Comparison of ENCODE assay signal across 28 cellular contexts in the genomic region with DNA sequence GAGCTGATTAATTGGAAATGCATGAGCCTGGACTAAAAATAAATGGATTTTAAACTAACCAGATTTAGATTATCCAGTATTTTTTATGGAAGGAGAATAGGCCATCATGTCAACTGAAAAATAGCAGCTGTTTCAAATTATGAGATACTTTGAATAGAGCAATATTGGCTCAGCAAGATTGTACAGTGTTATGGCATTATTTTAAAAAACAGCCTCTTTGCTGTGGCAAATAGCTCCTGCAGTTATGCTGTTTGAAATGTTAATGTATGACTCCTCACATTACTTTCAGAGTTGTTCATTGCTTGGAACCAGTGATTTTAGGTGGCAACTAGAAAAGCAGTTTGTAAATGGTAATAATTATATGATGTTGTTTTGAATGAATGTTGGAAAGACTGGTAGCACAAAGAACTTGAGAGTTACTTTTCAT.
DNase-seq lines count a peak whose midpoint lies in the region; ATAC-seq and TF ChIP-seq lines count a peak whose summit lies in the region.
"Had no signal": no experiment of that assay in that cellular context is flagged by ENCODE, and none has a peak within 500 bp of the region (broad histone marks: within the 10 kb centered on the region; RNA-seq: fewer than 3 reads in every experiment).

No MANE protein-coding gene starts in this region.

- H3K27me3 ChIP-seq in fibroblast of lung (ENCODE audit: control insufficient read depth, insufficient read depth, low read length) (no peaks in the 10 kb centered on the region), gastrocnemius medialis (no peaks in the 10 kb centered on the region)
- H3K27me3 ChIP-seq: gastroesophageal sphincter had no signal

- no peaks in the 10 kb centered on the region for H3K4me1 ChIP-seq in fibroblast of lung (ENCODE audit: control insufficient read depth, extremely low read depth, insufficient read depth, low read length)
- peaks cover 67 to 79% of the 10 kb centered on the region in 2 donors for H3K4me1 ChIP-seq in gastrocnemius medialis

- H3K9ac ChIP-seq in SK-N-MC (ENCODE audit: insufficient read length) (peak overlapping the region; percentile 53), fibroblast of lung (ENCODE audit: insufficient read depth, low read length) (no peak overlapping the region)

- TF ChIP-seq POLR2A in gastrocnemius medialis (IDR thresholded peaks at IDR 0.05): no peak

- ATAC-seq in gastrocnemius medialis: no peak
- ATAC-seq: gastroesophageal sphincter had no signal

- TF ChIP-seq CTCF in AG10803 (conservative IDR thresholded peaks at IDR 0.05; ENCODE audit: low read length): no peak
- TF ChIP-seq CTCF in fibroblast of lung (conservative IDR thresholded peaks at IDR 0.05 in 1 of 2, IDR thresholded peaks at IDR 0.05 in 1 of 2; ENCODE audit: low read depth in 1 of 2, low read length in 2 of 2): no peak
- no peak for TF ChIP-seq CTCF in gastrocnemius medialis (IDR thresholded peaks at IDR 0.05 in 4 of 5, conservative IDR thresholded peaks at IDR 0.05 in 1 of 5)

- H3K4me3 ChIP-seq in AG10803 (ENCODE audit: low read length) (no peak overlapping the region), SK-N-MC (peak overlapping the region; percentile 55), fibroblast of lung (replicated peaks in 1 of 4; ENCODE audit: control extremely low read depth in 1 of 4, insufficient read depth in 1 of 4, low read depth in 3 of 4, low read length in 4 of 4) (no peak overlapping the region), gastrocnemius medialis (peak overlapping the region in 1 of 4 donors; percentile 60)
- H3K4me3 ChIP-seq: gastroesophageal sphincter had no signal

- no peaks in the 10 kb centered on the region for H3K36me3 ChIP-seq in SK-N-MC (ENCODE audit: insufficient read depth, low read length)
- H3K36me3 ChIP-seq in fibroblast of lung (ENCODE audit: control insufficient read depth, insufficient read depth, low read length): no peaks in the 10 kb centered on the region
- no peaks in the 10 kb centered on the region for H3K36me3 ChIP-seq in gastrocnemius medialis
- H3K36me3 ChIP-seq: gastroesophageal sphincter had no signal

- in situ Hi-C loops in gastrocnemius medialis (cut with MboI; ENCODE audit: low sequenced_read_pairs in 4 of 4): no loop called here

- DNase-seq in AG10803 (ENCODE audit: low read depth): peak; percentile 87
- no peak for DNase-seq in SK-N-MC (ENCODE audit: low read depth, low spot score)
- peak; percentile 49 to 56 for DNase-seq in fibroblast of lung (ENCODE audit: low read depth in 2 of 2)
- no peak for DNase-seq in gastrocnemius medialis
- no peak for DNase-seq in SHP77 treated with DMSO at 0.1 percent for 48 hours (lab: John Stamatoyannopoulos, UW)
- no peak for DNase-seq in NCI-H748 treated with DMSO at 0.1 percent for 48 hours (lab: John Stamatoyannopoulos, UW)
- DNase-seq in NCI-H2171 treated with DMSO at 0.1 percent for 48 hours (lab: John Stamatoyannopoulos, UW): no peak
- DNase-seq in activated CD4-positive, alpha-beta T cell treated with anti-CD3 and anti-CD28 coated beads for 4 hours: no peak
- DNase-seq: ACHN; activated CD4-positive, alpha-beta memory T cell treated with anti-CD3 and anti-CD28 coated beads, Interleukin-2, amount 10 ng/mL, durations not matched to agents 7 days and 5 days; activated CD4-positive, CD25-positive, alpha-beta regulatory T cell; activated gamma-delta T cell; activated T-cell treated with anti-CD3 and anti-CD28 coated beads for 4 hours; amniotic stem cell; Calu3; dermis blood vessel endothelial cell; H7; NCI-H1105; NCI-H524 treated with DMSO at 0.1 percent for 48 hours; nucleus accumbens; retina; RPMI8226; stimulated activated CD4-positive, alpha-beta T cell treated with anti-CD3 and anti-CD28 coated beads, Interleukin-12 subunit alpha, Interleukin-12 subunit beta, amount 100 ng/mL, for 4 hours; stimulated activated CD4-positive, alpha-beta T cell treated with anti-CD3 and anti-CD28 coated beads, Interleukin-4, amount 100 ng/mL, for 4 hours; T-helper 9 cell; trophoblast cell had no signal

- H3K27ac ChIP-seq in SK-N-MC (peak overlapping the region; percentile 97), fibroblast of lung (ENCODE audit: insufficient read depth, low read length) (no peak overlapping the region), gastrocnemius medialis (peak overlapping the region; percentile 76 to 90 (median 84))
- H3K27ac ChIP-seq: C4-2B had no signal

- H3K4me2 ChIP-seq in fibroblast of lung (ENCODE audit: extremely low read depth, insufficient read depth, low read length): no peak overlapping the region

- no peaks in the 10 kb centered on the region for H4K20me1 ChIP-seq in fibroblast of lung (ENCODE audit: control insufficient read depth, extremely low read depth, insufficient read depth, low read length)

- no peaks in the 10 kb centered on the region for H3K9me3 ChIP-seq in SK-N-MC (ENCODE audit: low read depth, low read length)
- no peaks in the 10 kb centered on the region for H3K9me3 ChIP-seq in fibroblast of lung (ENCODE audit: control insufficient read depth, insufficient read depth, low read depth, low read length)
- H3K9me3 ChIP-seq in gastrocnemius medialis: no peaks in the 10 kb centered on the region
- H3K9me3 ChIP-seq: gastroesophageal sphincter had no signal

- intact Hi-C loops in gastrocnemius medialis (cut with DNase I; ENCODE audit: low total_unique reads): no loop called here

- H3K79me2 ChIP-seq in fibroblast of lung (ENCODE audit: control insufficient read depth, insufficient read depth, low read length): no peaks in the 10 kb centered on the region

- H2AFZ ChIP-seq in fibroblast of lung (ENCODE audit: low read length): no peak overlapping the region

Comparison
In these comparisons a context has a peak if more than half of its experiments do, and no peak if none do; other contexts are left out.
1. DNase-seq: peak in AG10803 (single experiment) and fibroblast of lung (2 of 2); none in SK-N-MC (single experiment), gastrocnemius medialis (0 of 2), SHP77 treated with DMSO at 0.1 percent for 48 hours (single experiment), NCI-H748 treated with DMSO at 0.1 percent for 48 hours (single experiment), NCI-H2171 treated with DMSO at 0.1 percent for 48 hours (single experiment) and activated CD4-positive, alpha-beta T cell treated with anti-CD3 and anti-CD28 coated beads for 4 hours (0 of 2).